ENCODE assay signal across 19 cellular contexts in the genomic region with DNA sequence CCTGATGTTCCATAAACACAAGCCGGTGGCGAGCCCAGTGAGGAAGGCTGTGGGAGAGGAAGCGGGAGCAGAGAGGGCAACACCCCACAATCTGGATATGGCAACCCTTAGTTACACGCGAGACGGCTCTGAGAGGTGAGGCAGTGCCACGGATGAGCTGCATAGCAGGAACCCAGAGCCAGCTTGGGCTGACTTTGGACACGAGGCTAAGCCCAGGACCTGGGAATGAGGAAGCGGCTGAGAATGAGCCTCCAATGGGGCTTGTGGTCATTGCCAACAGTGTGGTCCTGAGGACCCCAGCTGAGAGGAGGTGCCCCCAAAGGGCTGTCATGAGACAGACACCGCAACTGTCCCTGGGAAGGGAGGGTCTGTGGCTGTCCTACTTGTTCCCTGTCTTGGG.
"Had no signal": no experiment of that assay in that cellular context is flagged by ENCODE, and none has a peak within 500 bp of the region (broad histone marks: within the 10 kb centered on the region; RNA-seq: fewer than 3 reads in every experiment).

No MANE protein-coding gene starts in this region.

- DNase-seq: colonic mucosa; cortex of kidney; effector CD8-positive, alpha-beta T cell; effector memory CD8-positive, alpha-beta T cell; foreskin keratinocyte; heart left ventricle; hypothalamus; immature natural killer cell; left cardiac atrium; left lung; left ventricle myocardium superior; lower lobe of right lung; mesenchymal stem cell; mucosa of descending colon had no signal

- H3K4me1 Mint-ChIP-seq: immature natural killer cell had no signal

- H3K27me3 ChIP-seq: colonic mucosa, heart left ventricle had no signal

- H3K27ac ChIP-seq: colonic mucosa, esophagus muscularis mucosa, foreskin keratinocyte, gastroesophageal sphincter, heart left ventricle, hepatocyte, left lung, lower lobe of right lung had no signal

- H3K4me3 Mint-ChIP-seq: dendritic cell treated with granulocyte-macrophage colony-stimulating factor and Interleukin-4, amounts not matched to agents 40 ng/mL and 50 ng/mL, for 4 days; effector memory CD8-positive, alpha-beta T cell; immature natural killer cell; mesothelial cell of epicardium had no signal

- H3K4me1 ChIP-seq: colonic mucosa, foreskin keratinocyte had no signal

- H3K9me3 Mint-ChIP-seq: dendritic cell treated with granulocyte-macrophage colony-stimulating factor and Interleukin-4, amounts not matched to agents 40 ng/mL and 50 ng/mL, for 4 days; effector memory CD8-positive, alpha-beta T cell; immature natural killer cell; mesothelial cell of epicardium had no signal

- H2AFZ ChIP-seq: hepatocyte had no signal

- H3K27ac Mint-ChIP-seq: dendritic cell treated with granulocyte-macrophage colony-stimulating factor and Interleukin-4, amounts not matched to agents 40 ng/mL and 50 ng/mL, for 4 days; effector memory CD8-positive, alpha-beta T cell; immature natural killer cell; mesothelial cell of epicardium had no signal

- ATAC-seq: effector memory CD8-positive, alpha-beta T cell; foreskin keratinocyte; gastroesophageal sphincter; heart left ventricle; left cardiac atrium; left lung; left ventricle myocardium superior; lower lobe of right lung; mucosa of descending colon had no signal

- H3K79me2 ChIP-seq: hepatocyte had no signal

- H3K9me3 ChIP-seq: colonic mucosa, esophagus muscularis mucosa, gastroesophageal sphincter, heart left ventricle, left lung, lower lobe of right lung, mucosa of descending colon had no signal

- H3K4me2 ChIP-seq: hepatocyte had no signal

- H3K4me3 ChIP-seq: colonic mucosa, esophagus muscularis mucosa, gastroesophageal sphincter, heart left ventricle, hepatocyte, left lung, lower lobe of right lung, mucosa of descending colon had no signal

- H3K36me3 ChIP-seq: colonic mucosa, esophagus muscularis mucosa, gastroesophageal sphincter, heart left ventricle, left lung, lower lobe of right lung had no signal

- H3K36me3 Mint-ChIP-seq: immature natural killer cell, mesothelial cell of epicardium had no signal
